14 cellular contexts compared by ENCODE assay signal in genomic region chr4:187363453-187363852, GRCh38.
DNase-seq lines count a peak whose midpoint lies in the region; ATAC-seq and TF ChIP-seq lines count a peak whose summit lies in the region.
"Had no signal": no experiment of that assay in that cellular context is flagged by ENCODE, and none has a peak within 500 bp of the region (broad histone marks: within the 10 kb centered on the region; RNA-seq: fewer than 3 reads in every experiment).

No MANE protein-coding gene starts in this region.

- H3K9me3 ChIP-seq in left ventricle myocardium inferior (replicated peaks), result no peaks in the 10 kb centered on the region
- H3K9me3 ChIP-seq: BE2C, SJCRH30 had no signal

- in situ Hi-C loops in astrocyte of the spinal cord (cut with HindIII; ENCODE audit: low sequenced_read_pairs), result no loop called here

- DNase-seq in HT1080 (ENCODE audit: low read depth) (peak; percentile 4), astrocyte of the spinal cord (ENCODE audit: low read depth, low spot score) (peak; percentile 34), kidney glomerular epithelial cell (lab: John Stamatoyannopoulos, UW) (peak; percentile 27), retinal pigment epithelial cell (ENCODE audit: low read depth) (peak; percentile 11), left ventricle myocardium inferior (no peak)
- no peak for DNase-seq in activated CD4-positive, alpha-beta memory T cell treated with anti-CD3 and anti-CD28 coated beads for 36 hours
- DNase-seq: BE2C; CD4-positive, alpha-beta memory T cell; NCI-H1105 treated with DMSO at 0.1 percent for 48 hours; NCI-H187; SJCRH30 had no signal

- H3K4me3 ChIP-seq in astrocyte of the spinal cord (ENCODE audit: low read depth, low read length) (no peak overlapping the region), retinal pigment epithelial cell (ENCODE audit: low read length) (no peak overlapping the region), left ventricle myocardium inferior (no peak overlapping the region)
- H3K4me3 ChIP-seq: SJCRH30 had no signal

- no peaks in the 10 kb centered on the region for H3K4me1 ChIP-seq in left ventricle myocardium inferior
- H3K4me1 ChIP-seq: BE2C, SJCRH30 had no signal

- intact Hi-C loops in left ventricle myocardium inferior (cut with micrococcal nuclease), result no loop called here
- intact Hi-C loops in activated CD4-positive, alpha-beta memory T cell treated with anti-CD3 and anti-CD28 coated beads for 36 hours (cut with micrococcal nuclease), result no loop called here

- H3K27ac ChIP-seq in left ventricle myocardium inferior (replicated peaks), result no peak overlapping the region
- H3K27ac ChIP-seq: KMS-11, SJCRH30 had no signal

- no peak overlapping the region for H3K27ac Mint-ChIP-seq in activated CD4-positive, alpha-beta memory T cell treated with anti-CD3 and anti-CD28 coated beads for 36 hours
- H3K27ac Mint-ChIP-seq: CD4-positive, alpha-beta memory T cell had no signal

- no peaks in the 10 kb centered on the region for H3K36me3 ChIP-seq in left ventricle myocardium inferior
- H3K36me3 ChIP-seq: BE2C, SJCRH30 had no signal

- no peaks in the 10 kb centered on the region for H3K27me3 ChIP-seq in left ventricle myocardium inferior (ENCODE audit: low read depth)
- H3K27me3 ChIP-seq: BE2C, SJCRH30 had no signal

- CTCF ChIA-PET in activated CD4-positive, alpha-beta memory T cell treated with anti-CD3 and anti-CD28 coated beads for 36 hours (lab: Charles Lee), result no interaction called here

- H3K27me3 Mint-ChIP-seq in activated CD4-positive, alpha-beta memory T cell treated with anti-CD3 and anti-CD28 coated beads for 36 hours, result no peaks in the 10 kb centered on the region
- H3K27me3 Mint-ChIP-seq: CD4-positive, alpha-beta memory T cell had no signal

- H3K36me3 Mint-ChIP-seq in activated CD4-positive, alpha-beta memory T cell treated with anti-CD3 and anti-CD28 coated beads for 36 hours, result no peaks in the 10 kb centered on the region
- H3K36me3 Mint-ChIP-seq: CD4-positive, alpha-beta memory T cell had no signal

- POLR2A ChIA-PET in activated CD4-positive, alpha-beta memory T cell treated with anti-CD3 and anti-CD28 coated beads for 36 hours (lab: Charles Lee), result no interaction called here

- peaks cover 4% of the 10 kb centered on the region for H3K9me3 Mint-ChIP-seq in activated CD4-positive, alpha-beta memory T cell treated with anti-CD3 and anti-CD28 coated beads for 36 hours

- no peaks in the 10 kb centered on the region for H3K4me1 Mint-ChIP-seq in activated CD4-positive, alpha-beta memory T cell treated with anti-CD3 and anti-CD28 coated beads for 36 hours (ENCODE audit: low read depth)
- H3K4me1 Mint-ChIP-seq: CD4-positive, alpha-beta memory T cell had no signal

- H3K4me3 Mint-ChIP-seq in activated CD4-positive, alpha-beta memory T cell treated with anti-CD3 and anti-CD28 coated beads for 36 hours, result no peak overlapping the region
- H3K4me3 Mint-ChIP-seq: CD4-positive, alpha-beta memory T cell had no signal

- ATAC-seq in GM18517 (IDR thresholded peaks at IDR 0.05; ENCODE audit: unreplicated experiment), result no peak
- ATAC-seq: HepG2 had no signal

- TF ChIP-seq CTCF in astrocyte of the spinal cord (IDR thresholded peaks at IDR 0.05; ENCODE audit: low read depth, low read length) (no peak), retinal pigment epithelial cell (conservative IDR thresholded peaks at IDR 0.05; ENCODE audit: low read depth, low read length) (no peak), left ventricle myocardium inferior (IDR thresholded peaks at IDR 0.05; ENCODE audit: borderline replicate concordance) (no peak)

Comparison
In these comparisons a context has a peak if more than half of its experiments do, and no peak if none do; other contexts are left out.
1. DNase-seq: peak in HT1080 (single experiment), astrocyte of the spinal cord (single experiment), kidney glomerular epithelial cell (single experiment) and retinal pigment epithelial cell (single experiment); none in left ventricle myocardium inferior (single experiment) and activated CD4-positive, alpha-beta memory T cell treated with anti-CD3 and anti-CD28 coated beads for 36 hours (single experiment).